ENCODE assay signal across 14 cellular contexts in the genomic region with DNA sequence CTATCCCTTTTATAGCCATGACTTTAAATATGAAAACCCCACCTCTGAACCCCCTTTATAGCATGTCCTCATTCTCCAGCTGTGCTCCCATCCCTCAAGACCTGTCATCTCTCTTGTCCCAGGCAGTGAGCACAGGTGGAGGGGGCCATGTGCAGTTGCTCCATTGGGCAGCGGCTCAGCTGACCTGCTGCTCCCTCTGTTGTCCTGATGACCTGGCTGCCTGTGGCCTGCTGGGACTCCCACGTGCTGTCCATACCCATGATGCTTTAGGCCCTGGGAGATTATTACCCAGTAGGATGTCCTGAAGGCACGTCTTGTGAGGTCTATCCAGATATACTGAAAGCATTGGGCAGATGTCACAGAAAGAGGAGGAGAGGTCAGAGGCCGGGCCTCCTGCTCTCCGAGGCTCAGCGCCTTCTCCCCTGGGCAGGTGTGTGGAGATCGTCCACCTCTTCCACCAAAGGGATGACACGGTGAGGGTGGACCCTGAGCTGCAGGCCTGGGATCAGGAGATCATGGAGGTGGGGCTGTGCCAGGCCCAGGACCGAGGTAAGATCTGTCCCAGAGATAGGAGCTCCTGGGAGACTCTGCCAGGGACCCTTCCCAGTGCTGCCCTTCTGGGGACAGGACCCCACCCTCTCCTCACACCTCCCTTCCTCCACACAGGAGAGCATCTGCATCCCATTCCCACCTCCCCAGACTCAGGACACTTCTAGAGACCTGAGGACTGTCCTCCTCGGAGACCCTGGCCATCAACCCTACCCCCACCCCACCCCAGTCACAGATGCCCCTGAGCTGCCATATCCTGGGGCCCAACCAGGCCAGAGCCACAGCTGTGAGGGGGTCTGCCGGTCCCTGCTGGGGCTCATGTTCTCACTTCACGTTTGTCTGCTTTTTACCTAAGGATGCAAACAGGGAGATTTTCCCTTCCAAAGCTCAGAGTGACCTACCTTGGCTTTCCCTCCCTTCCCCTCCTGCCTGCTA. TPM values are rescaled to one million over a fixed set of nuclear protein-coding genes. Genes with fewer than 3 reads are reported as not detected.
DNase-seq lines count a peak whose midpoint lies in the region; ATAC-seq and TF ChIP-seq lines count a peak whose summit lies in the region.
"Had no signal": no experiment of that assay in that cellular context is flagged by ENCODE, and none has a peak within 500 bp of the region (broad histone marks: within the 10 kb centered on the region; RNA-seq: fewer than 3 reads in every experiment).

No MANE protein-coding gene starts in this region.

- BruUV-seq in IMR-90 (replicated peaks; lab: Mats Ljungman, UMichigan): no TSS peak

- H3K4ac ChIP-seq in IMR-90 (ENCODE audit: low read depth, low read length): no peak overlapping the region

- H3K4me3 ChIP-seq in IMR-90 (ENCODE audit: insufficient read depth, low read depth, low read length) (no peak overlapping the region), upper lobe of left lung (no peak overlapping the region)
- H3K4me3 ChIP-seq: BLaER1, HAP-1 had no signal

- TF ChIP-seq POLR2A in IMR-90 (IDR thresholded peaks at IDR 0.05; ENCODE audit: low read depth, low read length): no peak
- no peak for TF ChIP-seq POLR2A in upper lobe of left lung (IDR thresholded peaks at IDR 0.05)

- in situ Hi-C loops in IMR-90 (cut with MboI; ENCODE audit: low sequenced_read_pairs): no loop called here

- no peak overlapping the region for H3K56ac ChIP-seq in IMR-90 (ENCODE audit: extremely low read depth, insufficient read depth, low read length)

- H4K5ac ChIP-seq in IMR-90 (ENCODE audit: low read depth, low read length): no peak overlapping the region

- no peak overlapping the region for H2BK120ac ChIP-seq in IMR-90 (ENCODE audit: low read depth, low read length)

- no peak for TF ChIP-seq CTCF in IMR-90 (conservative IDR thresholded peaks at IDR 0.05; ENCODE audit: low read depth, low read length)
- no peak for TF ChIP-seq CTCF in upper lobe of left lung (IDR thresholded peaks at IDR 0.05)

- no peak for DNase-seq in IMR-90
- DNase-seq in OCI-M1 (lab: John Stamatoyannopoulos, UW): peak; percentile 7
- peak; percentile 46 for DNase-seq in islet precursor cell
- peak in 1 of 2 donors; percentile 25 for DNase-seq in upper lobe of left lung
- no peak for DNase-seq in DMS53 treated with DMSO at 0.1 percent for 48 hours (lab: John Stamatoyannopoulos, UW; ENCODE audit: unreplicated experiment)
- DNase-seq in caudate nucleus (lab: John Stamatoyannopoulos, UW): no peak
- DNase-seq: AML-193; CD4-positive, CD25-positive, alpha-beta regulatory T cell; DMS79 treated with DMSO at 0.1 percent for 48 hours; EL had no signal

- no peaks in the 10 kb centered on the region for H3K9me3 ChIP-seq in IMR-90 (ENCODE audit: control insufficient read depth, insufficient read depth, low read length)
- no peaks in the 10 kb centered on the region for H3K9me3 ChIP-seq in upper lobe of left lung
- H3K9me3 ChIP-seq: BLaER1, HAP-1 had no signal

- 77% methylated on average over 3 of the region's 12 CpGs; no CpG with 5 or more reads in 1 of the 2 experiments for WGBS in IMR-90 (ENCODE audit: extremely low coverage in 2 of 2, insufficient read length in 1 of 2), 2 experiments
- WGBS in upper lobe of left lung, 2 donors: 89 to 94% methylated on average over 9 to 12 of the region's 12 CpGs

- H2AK5ac ChIP-seq in IMR-90 (ENCODE audit: low read depth, low read length): no peak overlapping the region

- dilution Hi-C loops in IMR-90 (cut with HindIII; ENCODE audit: low sequenced_read_pairs, unreplicated experiment): no loop called here

- CTCF ChIA-PET in IMR-90 (lab: Yijun Ruan, JAX): interaction anchor here (0.5 kb wide), 1 partner anchor 13 kb away, joined by 9 read pairs; no protein-coding TSS in a partner anchor

- H3K9ac ChIP-seq in IMR-90 (ENCODE audit: low read depth, low read length): no peak overlapping the region
- H3K9ac ChIP-seq: BLaER1, KMS-11 had no signal

- intact Hi-C loops in IMR-90 (cut with micrococcal nuclease): loop anchor here (5.0 kb wide), 1 partner anchor 52 kb away; no protein-coding TSS in a partner anchor

- TF ChIP-seq EP300 in upper lobe of left lung (IDR thresholded peaks at IDR 0.05): no peak

- peaks cover 8% of the 10 kb centered on the region for H3K9me1 ChIP-seq in IMR-90 (ENCODE audit: insufficient read depth, low read length)

- H3K79me1 ChIP-seq in IMR-90 (ENCODE audit: low read depth in 1 of 2, low read length in 2 of 2): no peaks in the 10 kb centered on the region

- H3K14ac ChIP-seq in IMR-90 (replicated peaks; ENCODE audit: low read depth, low read length): no peak overlapping the region

- POLR2A ChIA-PET in IMR-90 (lab: Charles Lee; ENCODE audit: unreplicated experiment): no interaction called here

- no peak overlapping the region for H2BK15ac ChIP-seq in IMR-90 (ENCODE audit: low read depth, low read length)

- ATAC-seq in IMR-90 (ENCODE audit: low read depth) (no peak), upper lobe of left lung (ENCODE audit: low FRiP score in 2 of 2) (peak; percentile 23 to 56), GM21737 (IDR thresholded peaks at IDR 0.05; ENCODE audit: unreplicated experiment) (no peak)

- no peak overlapping the region for H4K8ac ChIP-seq in IMR-90 (ENCODE audit: low read depth in 2 of 2, low read length in 2 of 2)

- no peak overlapping the region for H3K18ac ChIP-seq in IMR-90 (ENCODE audit: low read depth, low read length)

- H3K27ac ChIP-seq in IMR-90 (ENCODE audit: insufficient read depth, low read length) (no peak overlapping the region), upper lobe of left lung (no peak overlapping the region), caudate nucleus (ENCODE audit: low read depth, low read length) (no peak overlapping the region)
- H3K27ac ChIP-seq: BLaER1, KMS-11 had no signal

- no peak overlapping the region for H2AFZ ChIP-seq in IMR-90 (replicated peaks; ENCODE audit: low read length, poor library complexity)

- no peak overlapping the region for H2BK20ac ChIP-seq in IMR-90 (ENCODE audit: low read depth, low read length)

- peak overlapping the region; percentile 50 for H2AK9ac ChIP-seq in IMR-90 (replicated peaks; ENCODE audit: low read depth, low read length, poor library complexity)

- H3K4me1 ChIP-seq in IMR-90 (ENCODE audit: control insufficient read depth, insufficient read depth, low read length) (peaks cover 7% of the 10 kb centered on the region), upper lobe of left lung (no peaks in the 10 kb centered on the region)
- H3K4me1 ChIP-seq: BLaER1, HAP-1 had no signal

- no peak overlapping the region for H4K91ac ChIP-seq in IMR-90 (ENCODE audit: insufficient read depth, low read depth, low read length)

- H2BK5ac ChIP-seq in IMR-90 (ENCODE audit: low read depth, low read length, poor library complexity, severe bottlenecking): no peak overlapping the region

- H3K27me3 ChIP-seq in IMR-90 (ENCODE audit: control insufficient read depth, insufficient read depth, low read length) (no peaks in the 10 kb centered on the region), upper lobe of left lung (no peaks in the 10 kb centered on the region)
- H3K27me3 ChIP-seq: BLaER1 had no signal

- H3K23ac ChIP-seq in IMR-90 (ENCODE audit: low read depth, low read length): no peak overlapping the region

- no peak for TF ChIP-seq RAD21 in IMR-90 (IDR thresholded peaks at IDR 0.05; ENCODE audit: low read length)

- H3K4me2 ChIP-seq in IMR-90 (ENCODE audit: low read depth, low read length): no peak overlapping the region
- H3K4me2 ChIP-seq: BLaER1, KMS-11 had no signal

- H3K36me3 ChIP-seq in IMR-90 (ENCODE audit: control insufficient read depth, insufficient read depth, low read length) (no peaks in the 10 kb centered on the region), upper lobe of left lung (peaks cover 0 to 5% (median 0%) of the 10 kb centered on the region in 4 donors)
- H3K36me3 ChIP-seq: BLaER1, HAP-1 had no signal

- no peaks in the 10 kb centered on the region for H4K20me1 ChIP-seq in IMR-90 (ENCODE audit: insufficient read depth, low read length)
- H4K20me1 ChIP-seq: BLaER1 had no signal

TF ChIP-seq in IMR-90, 13 proteins besides CTCF, POLR2A, EP300 and RAD21 (continues in another document):
- TF ChIP-seq MAFK (IDR thresholded peaks at IDR 0.05; ENCODE audit: low read depth, low read length) (no peak), FOS (IDR thresholded peaks at IDR 0.05; ENCODE audit: low read depth, low read length) (no peak), MAZ (IDR thresholded peaks at IDR 0.05; ENCODE audit: borderline replicate concordance, low read depth, low read length) (no peak), CHD1 (IDR thresholded peaks at IDR 0.05; ENCODE audit: low read depth, low read length) (no peak), SMC3 (IDR thresholded peaks at IDR 0.05; ENCODE audit: low read depth, low read length) (no peak), MXI1 (IDR thresholded peaks at IDR 0.05; ENCODE audit: borderline replicate concordance, low read depth, low read length) (no peak), RCOR1 (IDR thresholded peaks at IDR 0.05; ENCODE audit: insufficient replicate concordance, low read length) (no peak), RFX5 (IDR thresholded peaks at IDR 0.05; ENCODE audit: low read depth, low read length) (no peak), ELK1 (IDR thresholded peaks at IDR 0.05; ENCODE audit: borderline replicate concordance, low read depth, low read length) (no peak), CEBPB (IDR thresholded peaks at IDR 0.05; ENCODE audit: low read depth, low read length) (no peak), BHLHE40 (IDR thresholded peaks at IDR 0.05; ENCODE audit: low read depth, low read length) (no peak)
- TF ChIP-seq, protein P1, sequence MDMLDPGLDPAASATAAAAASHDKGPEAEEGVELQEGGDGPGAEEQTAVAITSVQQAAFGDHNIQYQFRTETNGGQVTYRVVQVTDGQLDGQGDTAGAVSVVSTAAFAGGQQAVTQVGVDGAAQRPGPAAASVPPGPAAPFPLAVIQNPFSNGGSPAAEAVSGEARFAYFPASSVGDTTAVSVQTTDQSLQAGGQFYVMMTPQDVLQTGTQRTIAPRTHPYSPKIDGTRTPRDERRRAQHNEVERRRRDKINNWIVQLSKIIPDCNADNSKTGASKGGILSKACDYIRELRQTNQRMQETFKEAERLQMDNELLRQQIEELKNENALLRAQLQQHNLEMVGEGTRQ (IDR thresholded peaks at IDR 0.05; ENCODE audit: low read depth, low read length): no peak

RNA-seq across cellular contexts. Expression of gene GOSR1, which starts 58.0 kb away (rescaled TPM):
- total RNA-seq in IMR-90 (2012; rRNA removed): 47.5 and 64.7 TPM in 2 replicates
- 14.0 and 21.2 TPM in 2 replicates for polyA plus RNA-seq in IMR-90 (2012; rRNA removed)
- polyA plus RNA-seq in IMR-90 (2012; cell fraction: cytosol; rRNA removed): 6.0 and 11.5 TPM in 2 replicates
- 10.9 and 39.3 TPM in 2 replicates for polyA plus RNA-seq in IMR-90 (2012; cell fraction: nucleus; rRNA removed; ENCODE audit: low replicate concordance)
- 10 to 100 TPM; 19.9 to 48.8 (median 37.0) TPM for total RNA-seq in upper lobe of left lung

Comparison
In these comparisons a context has a peak if more than half of its experiments do, and no peak if none do; other contexts are left out.
1. ATAC-seq: peak in upper lobe of left lung (2 of 2); none in IMR-90 (single experiment) and GM21737 (single experiment).
2. DNase-seq: peak in OCI-M1 (single experiment) and islet precursor cell (single experiment); none in IMR-90 (single experiment), DMS53 treated with DMSO at 0.1 percent for 48 hours (single experiment) and caudate nucleus (0 of 61).